Comparison of ENCODE assay signal across 20 cellular contexts in the genomic region with DNA sequence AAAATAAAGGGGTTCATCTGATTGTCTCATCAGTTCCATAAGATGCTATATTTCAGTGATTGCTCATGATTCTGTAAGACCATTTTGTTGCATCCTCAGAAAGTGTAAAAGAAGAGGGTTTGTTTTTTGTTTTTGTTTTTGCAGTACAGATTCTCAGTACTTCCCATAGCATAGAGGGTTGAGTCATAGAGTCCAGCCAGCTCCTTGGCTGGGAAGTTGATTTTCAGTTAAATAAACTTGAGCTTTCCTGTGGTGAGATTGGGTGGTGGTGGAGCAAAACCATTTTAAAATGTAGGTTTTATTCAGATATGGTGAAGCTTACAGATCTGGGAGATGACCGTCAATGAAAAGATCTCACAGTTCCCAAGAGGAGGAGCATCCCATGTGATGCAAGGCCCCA. TPM values are rescaled to one million over a fixed set of nuclear protein-coding genes. Genes with fewer than 3 reads are reported as not detected.
DNase-seq lines count a peak whose midpoint lies in the region; ATAC-seq and TF ChIP-seq lines count a peak whose summit lies in the region.
"Had no signal": no experiment of that assay in that cellular context is flagged by ENCODE, and none has a peak within 500 bp of the region (broad histone marks: within the 10 kb centered on the region; RNA-seq: fewer than 3 reads in every experiment).

No MANE protein-coding gene starts in this region.

- POLR2A ChIA-PET in MCF 10A (lab: Yijun Ruan, JAX), result interaction anchor here (0.9 to 1.5 kb wide), 3 partner anchors 31 to 208 kb away, joined by 3 to 7 read pairs (median 3); no protein-coding TSS in a partner anchor

- ATAC-seq in mucosa of descending colon (no peak), GM18858 (IDR thresholded peaks at IDR 0.05; ENCODE audit: unreplicated experiment) (no peak)
- ATAC-seq: left ventricle myocardium superior, natural killer cell had no signal

- no peaks in the 10 kb centered on the region for H3K9me3 ChIP-seq in breast epithelium
- no peaks in the 10 kb centered on the region for H3K9me3 ChIP-seq in mucosa of descending colon
- H3K9me3 ChIP-seq: right lobe of liver, thoracic aorta had no signal

- H3K4me3 Mint-ChIP-seq in MCF 10A (ENCODE audit: unreplicated experiment), result no peak overlapping the region
- no peak overlapping the region for H3K4me3 Mint-ChIP-seq in mesothelial cell of epicardium
- H3K4me3 Mint-ChIP-seq: activated CD4-positive, alpha-beta memory T cell treated with anti-CD3 and anti-CD28 coated beads for 36 hours; CD4-positive, CD25-positive, alpha-beta regulatory T cell; natural killer cell had no signal

- H3K4me1 Mint-ChIP-seq in MCF 10A (ENCODE audit: insufficient read depth, unreplicated experiment) (peaks cover 32% of the 10 kb centered on the region), mesothelial cell of epicardium (peaks cover 41% of the 10 kb centered on the region)
- H3K4me1 Mint-ChIP-seq: CD4-positive, CD25-positive, alpha-beta regulatory T cell; natural killer cell had no signal

- intact Hi-C loops in MCF 10A (cut with micrococcal nuclease), result no loop called here
- intact Hi-C loops in breast epithelium (cut with DNase I; ENCODE audit: low total_unique reads), result no loop called here
- intact Hi-C loops in mucosa of descending colon (cut with DNase I, micrococcal nuclease), result no loop called here

- no peaks in the 10 kb centered on the region for H3K4me1 ChIP-seq in breast epithelium
- H3K4me1 ChIP-seq in mucosa of descending colon (ENCODE audit: low read depth), result no peaks in the 10 kb centered on the region

- H3K27ac ChIP-seq in breast epithelium, result no peak overlapping the region
- H3K27ac ChIP-seq: right lobe of liver, thoracic aorta had no signal

- no peaks in the 10 kb centered on the region for H3K27me3 Mint-ChIP-seq in MCF 10A (ENCODE audit: insufficient read depth, unreplicated experiment)
- no peaks in the 10 kb centered on the region for H3K27me3 Mint-ChIP-seq in mesothelial cell of epicardium (ENCODE audit: low read depth)

- H3K36me3 Mint-ChIP-seq in MCF 10A (ENCODE audit: insufficient read depth, unreplicated experiment) (no peaks in the 10 kb centered on the region), mesothelial cell of epicardium (peaks cover 31% of the 10 kb centered on the region)
- H3K36me3 Mint-ChIP-seq: activated CD4-positive, alpha-beta memory T cell treated with anti-CD3 and anti-CD28 coated beads for 36 hours; CD4-positive, CD25-positive, alpha-beta regulatory T cell; natural killer cell had no signal

- TF ChIP-seq POLR2A in breast epithelium (IDR thresholded peaks at IDR 0.05), result no peak

- H3K9me3 Mint-ChIP-seq in MCF 10A (ENCODE audit: unreplicated experiment) (peaks cover 6% of the 10 kb centered on the region), mesothelial cell of epicardium (peaks cover 7% of the 10 kb centered on the region)
- H3K9me3 Mint-ChIP-seq: activated CD4-positive, alpha-beta memory T cell treated with anti-CD3 and anti-CD28 coated beads for 36 hours; natural killer cell had no signal

- H3K27ac Mint-ChIP-seq in MCF 10A (ENCODE audit: low read depth, unreplicated experiment), result peak overlapping the region; percentile 52
- H3K27ac Mint-ChIP-seq in mesothelial cell of epicardium, result peak overlapping the region; percentile 51
- H3K27ac Mint-ChIP-seq: activated CD4-positive, alpha-beta memory T cell treated with anti-CD3 and anti-CD28 coated beads for 36 hours; natural killer cell had no signal

- H3K36me3 ChIP-seq in breast epithelium (no peaks in the 10 kb centered on the region), mucosa of descending colon (ENCODE audit: low read depth) (no peaks in the 10 kb centered on the region)
- H3K36me3 ChIP-seq: right lobe of liver, thoracic aorta had no signal

- no TSS peak for BruUV-seq in MCF 10A (replicated peaks; lab: Mats Ljungman, UMichigan)

- H3K27me3 ChIP-seq in breast epithelium, result peaks cover 0 to 3% of the 10 kb centered on the region in 2 donors
- H3K27me3 ChIP-seq: right lobe of liver had no signal

- CTCF ChIA-PET in MCF 10A (lab: Yijun Ruan, JAX), result interaction anchor here (0.6 to 1.0 kb wide), 2 partner anchors 29 to 44 kb away, joined by 3 to 4 read pairs; no protein-coding TSS in a partner anchor

- TF ChIP-seq CTCF in MCF 10A (IDR thresholded peaks at IDR 0.05; ENCODE audit: unreplicated experiment), result no peak
- no peak for TF ChIP-seq CTCF in breast epithelium (IDR thresholded peaks at IDR 0.05)
- TF ChIP-seq CTCF in mesothelial cell of epicardium (IDR thresholded peaks at IDR 0.05; ENCODE audit: unreplicated experiment), result no peak
- TF ChIP-seq CTCF in mucosa of descending colon (IDR thresholded peaks at IDR 0.05), result no peak

- no peak overlapping the region for H3K4me3 ChIP-seq in breast epithelium
- H3K4me3 ChIP-seq in mucosa of descending colon, result no peak overlapping the region
- H3K4me3 ChIP-seq: right lobe of liver, thoracic aorta had no signal

- DNase-seq in MCF 10A (ENCODE audit: unreplicated experiment) (peak; percentile 26), breast epithelium (ENCODE audit: low spot score in 2 of 2) (no peak), dedifferentiated amniotic fluid mesenchymal stem cell (ENCODE audit: extremely low spot score) (peak; percentile 54), mesothelial cell of epicardium (ENCODE audit: low spot score in 2 of 2, unreplicated experiment in 2 of 2) (peak in 1 of 2 experiments; percentile 21), SKM-1 treated with dmso at 0.1 percent for 144 hours (lab: John Stamatoyannopoulos, UW; ENCODE audit: unreplicated experiment) (no peak), NCI-H187 (lab: John Stamatoyannopoulos, UW) (no peak), mucosa of descending colon (no peak)
- DNase-seq: 8988T; activated CD4-positive, alpha-beta memory T cell treated with anti-CD3 and anti-CD28 coated beads for 36 hours; anterior cingulate cortex; CD4-positive, CD25-positive, alpha-beta regulatory T cell; Kasumi-1; left ventricle myocardium superior; natural killer cell; NCI-H1694 treated with DMSO at 0.1 percent for 48 hours; NCI-H69; right lobe of liver; stimulated activated CD4-positive, alpha-beta T cell treated with anti-CD3 and anti-CD28 coated beads, Interleukin-4, amount 100 ng/mL, for 24 hours had no signal

RNA-seq across cellular contexts. Expression of gene DAPK1, which starts 48.2 kb away (rescaled TPM):
- total RNA-seq in MCF 10A (2022) (19.7 and 35.7 TPM in 2 replicates), breast epithelium (10 to 100 TPM; 14.7 to 42.6 (median 34.5) TPM), mesothelial cell of epicardium (239 to 246 TPM (median 240 TPM) in 3 replicates), mucosa of descending colon (10 to 100 TPM; 22.2 to 98.7 (median 25.9) TPM)

Comparison
In these comparisons a context has a peak if more than half of its experiments do, and no peak if none do; other contexts are left out.
1. DNase-seq: peak in MCF 10A (single experiment) and dedifferentiated amniotic fluid mesenchymal stem cell (single experiment); none in breast epithelium (0 of 2), SKM-1 treated with dmso at 0.1 percent for 144 hours (single experiment), NCI-H187 (0 of 2) and mucosa of descending colon (0 of 3).